ENCODE assay signal across 7 cellular contexts in genomic region chr11:65640483-65641207, GRCh38. TPM values are rescaled to one million over a fixed set of nuclear protein-coding genes. Genes with fewer than 3 reads are reported as not detected.
DNase-seq lines count a peak whose midpoint lies in the region; ATAC-seq and TF ChIP-seq lines count a peak whose summit lies in the region.

No MANE protein-coding gene starts in this region.

- H3K27me3 ChIP-seq in right cardiac atrium (ENCODE audit: control insufficient read depth, insufficient read depth): no peaks in the 10 kb centered on the region
- no peaks in the 10 kb centered on the region for H3K27me3 ChIP-seq in thoracic aorta (replicated peaks; ENCODE audit: insufficient read depth)

- TF ChIP-seq CTCF in thoracic aorta (IDR thresholded peaks at IDR 0.05) (no peak), foreskin fibroblast (IDR thresholded peaks at IDR 0.05; ENCODE audit: low read depth, low read length) (no peak)

- TF ChIP-seq EP300 in Ishikawa (IDR thresholded peaks at IDR 0.05; ENCODE audit: borderline replicate concordance): no peak

- DNase-seq in activated T-cell treated with anti-CD3 and anti-CD28 coated beads, Interleukin-2, amount 50 U/mL, for 48 hours: peak; percentile 44 to 58
- DNase-seq in right cardiac atrium (peak in 2 of 3 donors; percentile 77 to 85), thoracic aorta (ENCODE audit: low spot score) (no peak), foreskin fibroblast (no peak), HPDE6-E6E7 (ENCODE audit: extremely low spot score) (no peak)

- no peak overlapping the region for H3K4me3 ChIP-seq in right cardiac atrium (ENCODE audit: low read length)
- H3K4me3 ChIP-seq in thoracic aorta: peak overlapping the region; percentile 56
- H3K4me3 ChIP-seq in foreskin fibroblast (ENCODE audit: low read depth in 1 of 2, low read length in 2 of 2): no peak overlapping the region

- intact Hi-C loops in right cardiac atrium (cut with DNase I): no loop called here

- peaks cover 2% of the 10 kb centered on the region for H3K4me1 ChIP-seq in right cardiac atrium (ENCODE audit: control insufficient read depth, insufficient read depth, low read length)
- H3K4me1 ChIP-seq in thoracic aorta (ENCODE audit: control insufficient read depth in 1 of 2, low read depth in 2 of 2): peaks cover 23 to 40% of the 10 kb centered on the region in 2 donors

- ATAC-seq in right cardiac atrium: peak in 1 of 2 donors; percentile 1
- no peak for ATAC-seq in thoracic aorta (ENCODE audit: insufficient number of reproducible peaks, low FRiP score, low read depth)
- ATAC-seq in GM18498 (IDR thresholded peaks at IDR 0.05; ENCODE audit: unreplicated experiment): no peak

- TF ChIP-seq RAD21 in Ishikawa (IDR thresholded peaks at IDR 0.05; ENCODE audit: low read depth): no peak

- H3K36me3 ChIP-seq in thoracic aorta: peaks cover 28% of the 10 kb centered on the region

- H3K27ac ChIP-seq in right cardiac atrium (ENCODE audit: low read length): peak overlapping the region; percentile 4
- peak overlapping the region in 1 of 2 donors; percentile 71 for H3K27ac ChIP-seq in thoracic aorta

- H3K9me3 ChIP-seq in right cardiac atrium (ENCODE audit: control insufficient read depth, low read length): no peaks in the 10 kb centered on the region
- H3K9me3 ChIP-seq in thoracic aorta: no peaks in the 10 kb centered on the region

- 71% methylated on average over 33 of the region's 33 CpGs for WGBS in right cardiac atrium

TF ChIP-seq in Ishikawa, 13 proteins besides CTCF, POLR2A, EP300 and RAD21:
- TF ChIP-seq YY1 (IDR thresholded peaks at IDR 0.05; ENCODE audit: low read depth): no peak
- no peak for TF ChIP-seq TCF12 (IDR thresholded peaks at IDR 0.05; ENCODE audit: low read depth)
- TF ChIP-seq TAF1 (IDR thresholded peaks at IDR 0.05; ENCODE audit: low read depth): no peak
- no peak for TF ChIP-seq FOXM1 (IDR thresholded peaks at IDR 0.05; ENCODE audit: borderline replicate concordance, low read depth)
- 0 out of 2 replicates have a peak, but pooled peaks have one; percentile 37 for TF ChIP-seq ZBTB7A (IDR thresholded peaks at IDR 0.05; ENCODE audit: low read depth)

RNA-seq across cellular contexts. Expression of gene SIPA1, which starts 2.7 kb away (rescaled TPM):
- total RNA-seq in right cardiac atrium (10 to 100 TPM; 22.4 to 27.4 (median 26.2) TPM), thoracic aorta (10 to 100 TPM; 47.9 to 69.8 TPM)
- polyA plus RNA-seq in right cardiac atrium: 19.3 TPM

RNA-seq across cellular contexts. Expression of gene RELA, which starts 22.1 kb away (rescaled TPM):
- total RNA-seq in right cardiac atrium (10 to 100 TPM; 40.1 to 54.6 (median 40.9) TPM), thoracic aorta (10 to 100 TPM; 81.5 to 84.4 TPM)
- 30.6 TPM for polyA plus RNA-seq in right cardiac atrium

RNA-seq across cellular contexts. Expression of gene PCNX3, which starts 25.1 kb away (rescaled TPM):
- 10 to 100 TPM; 13.4 to 17.2 (median 14.8) TPM for total RNA-seq in right cardiac atrium
- 10.2 TPM for polyA plus RNA-seq in right cardiac atrium
- total RNA-seq in thoracic aorta: 10 to 100 TPM; 37.5 to 39.5 TPM

RNA-seq across cellular contexts. Expression of gene MAP3K11, which starts 26.6 kb away (rescaled TPM):
- total RNA-seq in right cardiac atrium: 10 to 100 TPM; 35.0 to 41.2 (median 38.1) TPM
- polyA plus RNA-seq in right cardiac atrium: 30.8 TPM
- 10 to 100 TPM; 48.3 to 62.8 TPM for total RNA-seq in thoracic aorta

RNA-seq across cellular contexts. Expression of gene KCNK7, which starts 45.0 kb away (rescaled TPM):
- under 1 TPM; 0.28 to 0.88 (median 0.55) TPM for total RNA-seq in right cardiac atrium
- polyA plus RNA-seq in right cardiac atrium: 0.18 TPM
- under 1 TPM in 1 of 2 donors, not detected in 1; 0.95 TPM for total RNA-seq in thoracic aorta

Comparison
In these comparisons a context has a peak if more than half of its experiments do, and no peak if none do; other contexts are left out.
1. DNase-seq: peak in activated T-cell treated with anti-CD3 and anti-CD28 coated beads, Interleukin-2, amount 50 U/mL, for 48 hours (2 of 2) and right cardiac atrium (2 of 3); none in thoracic aorta (single experiment), foreskin fibroblast (0 of 2) and HPDE6-E6E7 (single experiment).